Comparison of ENCODE assay signal across 1 cellular context in the genomic region with DNA sequence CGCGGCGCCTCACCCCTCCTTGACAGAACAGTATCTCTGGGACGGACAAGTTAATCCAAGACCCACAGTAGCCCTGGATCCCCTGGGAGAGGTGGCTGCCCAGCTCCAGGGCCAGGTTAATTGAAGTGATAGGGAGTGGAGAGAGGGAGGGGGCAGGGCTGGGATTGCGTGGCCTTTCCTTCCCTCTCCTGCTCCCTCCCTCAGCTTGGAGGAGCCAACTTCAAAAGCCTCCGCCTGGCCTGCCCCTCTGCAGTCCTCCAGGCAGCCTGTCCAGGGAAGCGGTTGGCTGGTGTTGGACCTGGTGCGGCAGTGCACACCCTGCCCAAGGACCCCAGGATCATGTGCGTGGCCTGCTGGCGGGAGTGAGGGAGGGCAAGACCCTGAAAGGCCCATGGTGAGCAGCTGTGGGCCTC.
TF ChIP-seq lines count a peak whose summit lies in the region.

A gene with protein sequence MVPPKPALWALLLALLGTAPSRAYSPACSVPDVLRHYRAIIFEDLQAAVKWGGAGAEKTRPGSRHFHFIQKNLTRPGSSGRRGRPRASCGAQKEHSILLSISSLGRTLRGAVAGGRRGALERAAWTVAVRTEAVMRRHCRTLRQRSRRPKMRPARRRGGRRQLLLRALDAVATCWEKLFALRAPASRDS (plus strand): TSS at position 250 of the 413 bp plus-strand sequence. CDS start 142 bp downstream, at position 392.

TF ChIP-seq in H1, 55 proteins besides CTCF, POLR2A, EP300 and RAD21:
- no peak for TF ChIP-seq TEAD4 (IDR thresholded peaks at IDR 0.05; ENCODE audit: low read depth, low read length)
- peak; percentile 35; the same call in 1 of the 2 replicates for TF ChIP-seq EGR1 (IDR thresholded peaks at IDR 0.05; ENCODE audit: borderline replicate concordance, low read depth, low read length)
- TF ChIP-seq KDM1A (IDR thresholded peaks at IDR 0.05; ENCODE audit: borderline replicate concordance, low read length): 0 out of 2 replicates have a peak, but pooled peaks have one; percentile 13
- TF ChIP-seq CREB1 (IDR thresholded peaks at IDR 0.05): 0 out of 2 replicates have a peak, but pooled peaks have one; percentile 8
- no peak for TF ChIP-seq NRF1 (IDR thresholded peaks at IDR 0.05; ENCODE audit: low read depth, low read length)
- peak in 1 of 2 experiments; percentile 51; a peak in 1 of 4 replicates for TF ChIP-seq SIN3A (conservative IDR thresholded peaks at IDR 0.05 in 1 of 2, IDR thresholded peaks at IDR 0.05 in 1 of 2; ENCODE audit: low read depth in 1 of 2, low read length in 2 of 2)
- TF ChIP-seq CTBP2 (IDR thresholded peaks at IDR 0.05; ENCODE audit: borderline replicate concordance, insufficient read depth, insufficient read length, low read length): peak; percentile 81
TF ChIP-seq in H1: peak in this region for 5.
